In genomic region chr17:81572499-81573030, GRCh38 we compare ENCODE assay signal across 17 cellular contexts. TPM values are rescaled to one million over a fixed set of nuclear protein-coding genes. Genes with fewer than 3 reads are reported as not detected.
"Had no signal": no experiment of that assay in that cellular context is flagged by ENCODE, and none has a peak within 500 bp of the region (broad histone marks: within the 10 kb centered on the region; RNA-seq: fewer than 3 reads in every experiment).

No MANE protein-coding gene starts in this region.

- H3K9me3 Mint-ChIP-seq: activated B cell treated with CpG ODN at 0.5 μM for 24 hours; activated CD4-positive, alpha-beta T cell treated with anti-CD3 and anti-CD28 coated beads, Interleukin-2, amount 10 ng/mL, durations not matched to agents 24 days and 14 days; activated naive CD4-positive, alpha-beta T cell treated with anti-CD3 and anti-CD28 coated beads, Interleukin-2, amount 10 ng/mL, durations not matched to agents 7 days and 5 days; activated T-helper 2 cell treated with anti-CD3 and anti-CD28 coated beads, Interferon-gamma antibody, Interleukin-2, Interleukin-4, amounts not matched to agents 10 μg/mL and 5 μg/mL and 100 μg/mL, durations not matched to agents 14 hours and 24 hours and 36 hours; stimulated activated naive CD8-positive, alpha-beta T cell treated with anti-CD3 and anti-CD28 coated beads, Interleukin-15, Interleukin-2, amounts not matched to agents 100 ng/mL and 50 ng/mL, for 24 hours had no signal

- H3K27me3 Mint-ChIP-seq: activated B cell treated with CpG ODN at 0.5 μM for 24 hours; activated CD4-positive, alpha-beta T cell treated with anti-CD3 and anti-CD28 coated beads, Interleukin-2, amount 10 ng/mL, durations not matched to agents 24 days and 14 days; activated naive CD4-positive, alpha-beta T cell treated with anti-CD3 and anti-CD28 coated beads, Interleukin-2, amount 10 ng/mL, durations not matched to agents 7 days and 5 days; stimulated activated naive CD8-positive, alpha-beta T cell treated with anti-CD3 and anti-CD28 coated beads, Interleukin-15, Interleukin-2, amounts not matched to agents 100 ng/mL and 50 ng/mL, for 24 hours had no signal

- H3K4me3 Mint-ChIP-seq: activated B cell treated with CpG ODN at 0.5 μM for 24 hours; activated CD4-positive, alpha-beta T cell treated with anti-CD3 and anti-CD28 coated beads, Interleukin-2, amount 10 ng/mL, durations not matched to agents 24 days and 14 days; activated naive CD4-positive, alpha-beta T cell treated with anti-CD3 and anti-CD28 coated beads, Interleukin-2, amount 10 ng/mL, durations not matched to agents 7 days and 5 days; stimulated activated naive CD8-positive, alpha-beta T cell treated with anti-CD3 and anti-CD28 coated beads, Interleukin-15, Interleukin-2, amounts not matched to agents 100 ng/mL and 50 ng/mL, for 24 hours had no signal

- H3K27ac ChIP-seq: adrenal gland, gastroesophageal sphincter, hepatocyte, ovary had no signal

- H2AFZ ChIP-seq: hepatocyte had no signal

- H3K4me1 Mint-ChIP-seq: activated B cell treated with CpG ODN at 0.5 μM for 24 hours; activated naive CD4-positive, alpha-beta T cell treated with anti-CD3 and anti-CD28 coated beads, Interleukin-2, amount 10 ng/mL, durations not matched to agents 7 days and 5 days had no signal

- ATAC-seq: gastroesophageal sphincter, left ventricle myocardium superior had no signal

- H3K4me3 ChIP-seq: adrenal gland, gastroesophageal sphincter, hepatocyte, ovary had no signal

- H3K36me3 ChIP-seq: ovary had no signal

- H3K27me3 ChIP-seq: adrenal gland, gastroesophageal sphincter, hepatocyte, ovary had no signal

- H3K27ac Mint-ChIP-seq: activated B cell treated with CpG ODN at 0.5 μM for 24 hours; activated CD4-positive, alpha-beta T cell treated with anti-CD3 and anti-CD28 coated beads, Interleukin-2, amount 10 ng/mL, durations not matched to agents 24 days and 14 days; activated naive CD4-positive, alpha-beta T cell treated with anti-CD3 and anti-CD28 coated beads, Interleukin-2, amount 10 ng/mL, durations not matched to agents 7 days and 5 days; activated T-helper 2 cell treated with anti-CD3 and anti-CD28 coated beads, Interferon-gamma antibody, Interleukin-2, Interleukin-4, amounts not matched to agents 10 μg/mL and 5 μg/mL and 100 μg/mL, durations not matched to agents 14 hours and 24 hours and 36 hours; stimulated activated naive CD8-positive, alpha-beta T cell treated with anti-CD3 and anti-CD28 coated beads, Interleukin-15, Interleukin-2, amounts not matched to agents 100 ng/mL and 50 ng/mL, for 24 hours had no signal

- H3K4me2 ChIP-seq: hepatocyte had no signal

- DNase-seq: activated B cell treated with CpG ODN at 0.5 μM for 24 hours; activated CD4-positive, alpha-beta T cell treated with anti-CD3 and anti-CD28 coated beads, Interleukin-2, amount 10 ng/mL, durations not matched to agents 24 days and 14 days; activated naive CD4-positive, alpha-beta T cell treated with anti-CD3 and anti-CD28 coated beads, Interleukin-2, amount 10 ng/mL, durations not matched to agents 7 days and 5 days; adrenal gland; central memory CD4-positive, alpha-beta T cell; effector memory CD4-positive, alpha-beta T cell; left ventricle myocardium superior; mesendoderm; ovary; stimulated activated CD4-positive, alpha-beta T cell treated with anti-CD3 and anti-CD28 coated beads, Interleukin-12 subunit alpha, Interleukin-12 subunit beta, amount 100 ng/mL, for 4 hours; stimulated activated CD4-positive, alpha-beta T cell treated with anti-CD3 and anti-CD28 coated beads, Interleukin-2, amount 100 ng/mL, for 48 hours; stimulated activated CD8-positive, alpha-beta memory T cell treated with anti-CD3 and anti-CD28 coated beads, Interleukin-4, amount 100 ng/mL, for 48 hours had no signal

- H3K9me3 ChIP-seq: adrenal gland, gastroesophageal sphincter, ovary had no signal

RNA-seq across cellular contexts. Expression of gene FSCN2, which starts 44.4 kb away (rescaled TPM):
- total RNA-seq: epithelial cell of proximal tubule had no signal
